24 cellular contexts compared by ENCODE assay signal in genomic region chr20:61267241-61267640, GRCh38. TPM values are rescaled to one million over a fixed set of nuclear protein-coding genes. Genes with fewer than 3 reads are reported as not detected.
"Had no signal": no experiment of that assay in that cellular context is flagged by ENCODE, and none has a peak within 500 bp of the region (broad histone marks: within the 10 kb centered on the region; RNA-seq: fewer than 3 reads in every experiment).

No MANE protein-coding gene starts in this region.

- H3K9me3 ChIP-seq: stomach, suprapubic skin, testis, thoracic aorta, thyroid gland, tibial artery, tibial nerve, transverse colon, upper lobe of left lung, upper lobe of right lung, uterus, vagina had no signal

- DNase-seq: stimulated activated CD4-positive, alpha-beta T cell treated with anti-CD3 and anti-CD28 coated beads, Interleukin-2, amount 100 ng/mL, for 48 hours; stimulated activated CD4-positive, alpha-beta T cell treated with anti-CD3 and anti-CD28 coated beads, Interleukin-4, amount 100 ng/mL, for 1 hour; stimulated activated CD4-positive, alpha-beta T cell treated with anti-CD3 and anti-CD28 coated beads, Interleukin-4, amount 100 ng/mL, for 24 hours; stimulated activated CD4-positive, alpha-beta T cell treated with anti-CD3 and anti-CD28 coated beads, Interleukin-4, amount 100 ng/mL, for 4 hours; stimulated activated CD8-positive, alpha-beta memory T cell treated with anti-CD3 and anti-CD28 coated beads, Interleukin-4, amount 100 ng/mL, for 48 hours; stimulated activated naive B cell treated with anti-CD40 and anti-IgM and Interleukin-4, amounts not matched to agents 10 μg/mL and 1 μg/mL and 100 μg/mL, for 72 hours; stimulated activated naive CD4-positive, alpha-beta T cell; stimulated activated naive CD4-positive, alpha-beta T cell treated with Interleukin-2 at 50 U/mL for 16 hours; stimulated activated naive CD8-positive, alpha-beta T cell treated with anti-CD3 and anti-CD28 coated beads, Interleukin-15, amount 100 ng/mL, for 72 hours; stimulated activated naive CD8-positive, alpha-beta T cell treated with anti-CD3 and anti-CD28 coated beads, Interleukin-15, Interleukin-2, amounts not matched to agents 100 U/mL and 50 U/mL, for 24 hours; stomach; substantia nigra; testis; thyroid gland; tibial artery; transverse colon; upper lobe of right lung; uterus had no signal

- H3K27me3 ChIP-seq: testis, thyroid gland, upper lobe of left lung, uterus, vagina had no signal

- H3K4me1 ChIP-seq: suprapubic skin, testis, thyroid gland, tibial artery, transverse colon, upper lobe of left lung, upper lobe of right lung, uterus, vagina had no signal

- H3K4me3 ChIP-seq: stomach, suprapubic skin, testis, thoracic aorta, thyroid gland, tibial artery, tibial nerve, transverse colon, upper lobe of left lung, upper lobe of right lung, uterus, vagina had no signal

- H3K36me3 ChIP-seq: stomach, suprapubic skin, thoracic aorta, thyroid gland, tibial artery, tibial nerve, transverse colon, upper lobe of left lung, upper lobe of right lung, uterus, vagina had no signal

- H3K27ac ChIP-seq: stomach, suprapubic skin, testis, thoracic aorta, thyroid gland, tibial artery, tibial nerve, transverse colon, upper lobe of left lung, upper lobe of right lung, uterus, vagina had no signal

RNA-seq across cellular contexts. Expression of gene CDH4, which starts 15.2 kb away (rescaled TPM):
- total RNA-seq: subcutaneous adipose tissue, thoracic aorta, transverse colon had no signal
